1 cellular context compared by ENCODE assay signal in the genomic region with DNA sequence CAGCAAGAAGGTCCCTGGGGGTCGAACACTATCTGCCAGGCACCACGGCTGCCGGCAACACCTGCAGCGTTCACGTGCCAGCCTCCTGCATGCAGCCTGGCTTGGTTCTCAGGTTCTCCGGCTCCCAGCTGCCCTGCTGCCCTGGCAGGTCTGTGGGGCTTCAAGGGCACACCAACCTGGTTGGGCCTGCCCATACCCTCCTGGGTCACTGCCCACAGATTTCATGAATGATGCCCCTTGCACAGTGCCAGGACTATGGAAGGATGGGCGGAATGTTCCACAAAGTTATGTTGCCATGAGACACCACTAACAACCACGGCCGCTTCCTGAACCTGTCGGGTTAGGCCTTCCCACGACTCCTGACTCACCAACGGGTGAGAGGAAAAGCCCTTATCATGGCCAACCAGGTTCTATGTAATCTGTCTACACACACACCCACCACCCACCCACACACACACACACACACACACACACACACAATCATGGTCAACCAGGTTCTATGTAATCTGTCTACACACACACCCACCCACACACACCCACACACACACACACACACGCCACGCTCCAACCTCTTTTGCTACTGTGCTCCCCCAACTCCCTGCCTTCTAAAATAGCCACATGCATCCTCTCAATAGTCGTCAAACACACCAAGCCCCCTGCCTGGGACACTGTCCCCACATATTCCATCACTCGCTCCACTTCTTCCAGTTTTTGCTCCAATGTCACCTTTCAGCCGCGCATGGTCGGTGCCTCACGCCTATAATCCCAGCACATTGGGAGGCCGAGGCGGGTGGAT.
A peak's percentile ranks its signal among the peaks of the same experiment; 100 is the strongest.
TF ChIP-seq lines count a peak whose summit lies in the region.

No MANE protein-coding gene starts in this region.

TF ChIP-seq in K562, 482 proteins besides CTCF, POLR2A, EP300 and RAD21 (continued from another document and continues in another):
- no peak for TF ChIP-seq RREB1 (CRISPR knock-in tag; IDR thresholded peaks at IDR 0.05)
- peak; percentile 100 for TF ChIP-seq ARID1B (IDR thresholded peaks at IDR 0.05)
- TF ChIP-seq ZNF184 (CRISPR knock-in tag; IDR thresholded peaks at IDR 0.05): no peak
- TF ChIP-seq ZNF263 (CRISPR knock-in tag; IDR thresholded peaks at IDR 0.05; ENCODE audit: borderline replicate concordance): peak; percentile 95
- peak; percentile 99 for TF ChIP-seq ZNF589 (CRISPR knock-in tag; IDR thresholded peaks at IDR 0.05; ENCODE audit: low read depth)
- TF ChIP-seq CC2D1A (IDR thresholded peaks at IDR 0.05): peak; percentile 100
- TF ChIP-seq, protein P1, sequence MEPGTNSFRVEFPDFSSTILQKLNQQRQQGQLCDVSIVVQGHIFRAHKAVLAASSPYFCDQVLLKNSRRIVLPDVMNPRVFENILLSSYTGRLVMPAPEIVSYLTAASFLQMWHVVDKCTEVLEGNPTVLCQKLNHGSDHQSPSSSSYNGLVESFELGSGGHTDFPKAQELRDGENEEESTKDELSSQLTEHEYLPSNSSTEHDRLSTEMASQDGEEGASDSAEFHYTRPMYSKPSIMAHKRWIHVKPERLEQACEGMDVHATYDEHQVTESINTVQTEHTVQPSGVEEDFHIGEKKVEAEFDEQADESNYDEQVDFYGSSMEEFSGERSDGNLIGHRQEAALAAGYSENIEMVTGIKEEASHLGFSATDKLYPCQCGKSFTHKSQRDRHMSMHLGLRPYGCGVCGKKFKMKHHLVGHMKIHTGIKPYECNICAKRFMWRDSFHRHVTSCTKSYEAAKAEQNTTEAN (CRISPR knock-in tag; IDR thresholded peaks at IDR 0.05): peak; percentile 95
- no peak for TF ChIP-seq XRCC3 (IDR thresholded peaks at IDR 0.05)
- TF ChIP-seq ZNF583 (CRISPR knock-in tag; IDR thresholded peaks at IDR 0.05): peak; percentile 82; the same call in 1 of the 2 replicates
- TF ChIP-seq FIP1L1 (IDR thresholded peaks at IDR 0.05; ENCODE audit: low read depth, low read length, poor library complexity, severe bottlenecking): no peak
- TF ChIP-seq, protein P2, sequence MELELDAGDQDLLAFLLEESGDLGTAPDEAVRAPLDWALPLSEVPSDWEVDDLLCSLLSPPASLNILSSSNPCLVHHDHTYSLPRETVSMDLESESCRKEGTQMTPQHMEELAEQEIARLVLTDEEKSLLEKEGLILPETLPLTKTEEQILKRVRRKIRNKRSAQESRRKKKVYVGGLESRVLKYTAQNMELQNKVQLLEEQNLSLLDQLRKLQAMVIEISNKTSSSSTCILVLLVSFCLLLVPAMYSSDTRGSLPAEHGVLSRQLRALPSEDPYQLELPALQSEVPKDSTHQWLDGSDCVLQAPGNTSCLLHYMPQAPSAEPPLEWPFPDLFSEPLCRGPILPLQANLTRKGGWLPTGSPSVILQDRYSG (tag; conservative IDR thresholded peaks at IDR 0.05; ENCODE audit: low read depth): peak; percentile 87
- no peak for TF ChIP-seq PPARD (CRISPR knock-in tag; IDR thresholded peaks at IDR 0.05)
- peak; percentile 98 for TF ChIP-seq FOSL1 (tag; conservative IDR thresholded peaks at IDR 0.05)
- TF ChIP-seq CSDE1 (IDR thresholded peaks at IDR 0.05): peak; percentile 78 to 91
- 0 out of 2 replicates have a peak, but pooled peaks have one; percentile 7 for TF ChIP-seq TCFL5 (CRISPR knock-in tag; conservative IDR thresholded peaks at IDR 0.05)
- peak; percentile 98 for TF ChIP-seq SOX6 (IDR thresholded peaks at IDR 0.05)
- TF ChIP-seq ZNF143 (CRISPR knock-in tag; IDR thresholded peaks at IDR 0.05): no peak; the same call in none of the 2 replicates
- TF ChIP-seq ZNF212 (CRISPR knock-in tag; IDR thresholded peaks at IDR 0.05): no peak
- TF ChIP-seq L3MBTL2 (IDR thresholded peaks at IDR 0.05): peak; percentile 81
- TF ChIP-seq, protein P3, sequence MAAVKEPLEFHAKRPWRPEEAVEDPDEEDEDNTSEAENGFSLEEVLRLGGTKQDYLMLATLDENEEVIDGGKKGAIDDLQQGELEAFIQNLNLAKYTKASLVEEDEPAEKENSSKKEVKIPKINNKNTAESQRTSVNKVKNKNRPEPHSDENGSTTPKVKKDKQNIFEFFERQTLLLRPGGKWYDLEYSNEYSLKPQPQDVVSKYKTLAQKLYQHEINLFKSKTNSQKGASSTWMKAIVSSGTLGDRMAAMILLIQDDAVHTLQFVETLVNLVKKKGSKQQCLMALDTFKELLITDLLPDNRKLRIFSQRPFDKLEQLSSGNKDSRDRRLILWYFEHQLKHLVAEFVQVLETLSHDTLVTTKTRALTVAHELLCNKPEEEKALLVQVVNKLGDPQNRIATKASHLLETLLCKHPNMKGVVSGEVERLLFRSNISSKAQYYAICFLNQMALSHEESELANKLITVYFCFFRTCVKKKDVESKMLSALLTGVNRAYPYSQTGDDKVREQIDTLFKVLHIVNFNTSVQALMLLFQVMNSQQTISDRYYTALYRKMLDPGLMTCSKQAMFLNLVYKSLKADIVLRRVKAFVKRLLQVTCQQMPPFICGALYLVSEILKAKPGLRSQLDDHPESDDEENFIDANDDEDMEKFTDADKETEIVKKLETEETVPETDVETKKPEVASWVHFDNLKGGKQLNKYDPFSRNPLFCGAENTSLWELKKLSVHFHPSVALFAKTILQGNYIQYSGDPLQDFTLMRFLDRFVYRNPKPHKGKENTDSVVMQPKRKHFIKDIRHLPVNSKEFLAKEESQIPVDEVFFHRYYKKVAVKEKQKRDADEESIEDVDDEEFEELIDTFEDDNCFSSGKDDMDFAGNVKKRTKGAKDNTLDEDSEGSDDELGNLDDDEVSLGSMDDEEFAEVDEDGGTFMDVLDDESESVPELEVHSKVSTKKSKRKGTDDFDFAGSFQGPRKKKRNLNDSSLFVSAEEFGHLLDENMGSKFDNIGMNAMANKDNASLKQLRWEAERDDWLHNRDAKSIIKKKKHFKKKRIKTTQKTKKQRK (IDR thresholded peaks at IDR 0.05; ENCODE audit: borderline replicate concordance, low read depth, low read length): peak; percentile 55; the same call in 1 of the 2 replicates
- TF ChIP-seq ZNF41 (CRISPR knock-in tag; conservative IDR thresholded peaks at IDR 0.05): peak; percentile 61; the same call in 1 of the 2 replicates
- TF ChIP-seq, protein P4, sequence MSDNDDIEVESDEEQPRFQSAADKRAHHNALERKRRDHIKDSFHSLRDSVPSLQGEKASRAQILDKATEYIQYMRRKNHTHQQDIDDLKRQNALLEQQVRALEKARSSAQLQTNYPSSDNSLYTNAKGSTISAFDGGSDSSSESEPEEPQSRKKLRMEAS (CRISPR knock-in tag; IDR thresholded peaks at IDR 0.05): peak; percentile 95
- peak; percentile 100 for TF ChIP-seq PHB2 (IDR thresholded peaks at IDR 0.05; ENCODE audit: low read depth)
- TF ChIP-seq HDAC3 (IDR thresholded peaks at IDR 0.05; ENCODE audit: borderline replicate concordance, partially characterized antibody): peak; percentile 100
- TF ChIP-seq HNRNPK (IDR thresholded peaks at IDR 0.05; ENCODE audit: low read depth, low read length, poor library complexity, severe bottlenecking): no peak
- TF ChIP-seq MAZ (CRISPR knock-in tag; conservative IDR thresholded peaks at IDR 0.05 in 1 of 2, IDR thresholded peaks at IDR 0.05 in 1 of 2): peak; percentile 16 to 94; a peak in 3 of 4 replicates
- TF ChIP-seq, protein P5, sequence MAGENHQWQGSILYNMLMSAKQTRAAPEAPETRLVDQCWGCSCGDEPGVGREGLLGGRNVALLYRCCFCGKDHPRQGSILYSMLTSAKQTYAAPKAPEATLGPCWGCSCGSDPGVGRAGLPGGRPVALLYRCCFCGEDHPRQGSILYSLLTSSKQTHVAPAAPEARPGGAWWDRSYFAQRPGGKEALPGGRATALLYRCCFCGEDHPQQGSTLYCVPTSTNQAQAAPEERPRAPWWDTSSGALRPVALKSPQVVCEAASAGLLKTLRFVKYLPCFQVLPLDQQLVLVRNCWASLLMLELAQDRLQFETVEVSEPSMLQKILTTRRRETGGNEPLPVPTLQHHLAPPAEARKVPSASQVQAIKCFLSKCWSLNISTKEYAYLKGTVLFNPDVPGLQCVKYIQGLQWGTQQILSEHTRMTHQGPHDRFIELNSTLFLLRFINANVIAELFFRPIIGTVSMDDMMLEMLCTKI (IDR thresholded peaks at IDR 0.05; ENCODE audit: partially characterized antibody): no peak
- TF ChIP-seq FOXP1 (CRISPR knock-in tag; IDR thresholded peaks at IDR 0.05): peak; percentile 89
- peak; percentile 32; the same call in 1 of the 2 replicates for TF ChIP-seq CHCHD3 (CRISPR knock-in tag; IDR thresholded peaks at IDR 0.05)
- TF ChIP-seq STAG1 (CRISPR knock-in tag; IDR thresholded peaks at IDR 0.05; ENCODE audit: borderline replicate concordance): no peak
- TF ChIP-seq TEAD2 (tag; IDR thresholded peaks at IDR 0.05): peak; percentile 78; the same call in 1 of the 2 replicates
- peak; percentile 61 for TF ChIP-seq ZBTB17 (CRISPR knock-in tag; IDR thresholded peaks at IDR 0.05)
- TF ChIP-seq DNMT1 (IDR thresholded peaks at IDR 0.05): peak; percentile 100
- TF ChIP-seq SMAD2 (IDR thresholded peaks at IDR 0.05; ENCODE audit: low read depth, low read length): no peak
- TF ChIP-seq LEF1 (IDR thresholded peaks at IDR 0.05): peak; percentile 100
- no peak for TF ChIP-seq GMEB1 (CRISPR knock-in tag; IDR thresholded peaks at IDR 0.05)
- TF ChIP-seq, protein P6, sequence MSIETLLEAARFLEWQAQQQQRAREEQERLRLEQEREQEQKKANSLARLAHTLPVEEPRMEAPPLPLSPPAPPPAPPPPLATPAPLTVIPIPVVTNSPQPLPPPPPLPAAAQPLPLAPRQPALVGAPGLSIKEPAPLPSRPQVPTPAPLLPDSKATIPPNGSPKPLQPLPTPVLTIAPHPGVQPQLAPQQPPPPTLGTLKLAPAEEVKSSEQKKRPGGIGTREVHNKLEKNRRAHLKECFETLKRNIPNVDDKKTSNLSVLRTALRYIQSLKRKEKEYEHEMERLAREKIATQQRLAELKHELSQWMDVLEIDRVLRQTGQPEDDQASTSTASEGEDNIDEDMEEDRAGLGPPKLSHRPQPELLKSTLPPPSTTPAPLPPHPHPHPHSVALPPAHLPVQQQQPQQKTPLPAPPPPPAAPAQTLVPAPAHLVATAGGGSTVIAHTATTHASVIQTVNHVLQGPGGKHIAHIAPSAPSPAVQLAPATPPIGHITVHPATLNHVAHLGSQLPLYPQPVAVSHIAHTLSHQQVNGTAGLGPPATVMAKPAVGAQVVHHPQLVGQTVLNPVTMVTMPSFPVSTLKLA (conservative IDR thresholded peaks at IDR 0.05): peak; percentile 92 to 98
- peak; percentile 93 for TF ChIP-seq EHMT2 (IDR thresholded peaks at IDR 0.05)
- peak; percentile 94 for TF ChIP-seq ZKSCAN8 (CRISPR knock-in tag; IDR thresholded peaks at IDR 0.05)
- no peak; the same call in 1 of the 2 replicates for TF ChIP-seq BCL6 (CRISPR knock-in tag; IDR thresholded peaks at IDR 0.05)
- peak; percentile 96; the same call in 1 of the 2 replicates for TF ChIP-seq CBFB (CRISPR knock-in tag; IDR thresholded peaks at IDR 0.05)
- peak; percentile 64; the same call in 1 of the 2 replicates for TF ChIP-seq ZFX (CRISPR knock-in tag; IDR thresholded peaks at IDR 0.05)
- peak; percentile 90 for TF ChIP-seq MYC (IDR thresholded peaks at IDR 0.05; ENCODE audit: low read depth, low read length)
- peak; percentile 88 for TF ChIP-seq MYC (CRISPR knock-in tag; IDR thresholded peaks at IDR 0.05; ENCODE audit: borderline replicate concordance, low read depth)
- TF ChIP-seq GATA2 (CRISPR knock-in tag; IDR thresholded peaks at IDR 0.05): peak; percentile 100
